In genomic region chr1:182614796-182615451, GRCh38 we compare ENCODE assay signal across 8 cellular contexts. TPM values are rescaled to one million over a fixed set of nuclear protein-coding genes. Genes with fewer than 3 reads are reported as not detected.
DNase-seq lines count a peak whose midpoint lies in the region; ATAC-seq, FAIRE-seq and TF ChIP-seq lines count a peak whose summit lies in the region.

No MANE protein-coding gene starts in this region.

- peak overlapping the region; percentile 57 for H3K4me3 Mint-ChIP-seq in activated CD8-positive, alpha-beta memory T cell treated with anti-CD3 and anti-CD28 coated beads, Interleukin-2, amount 10 ng/mL, durations not matched to agents 7 days and 5 days
- peak overlapping the region; percentile 74 for H3K4me3 Mint-ChIP-seq in stimulated activated effector memory CD8-positive, alpha-beta T cell treated with anti-CD3 and anti-CD28 coated beads, Interleukin-12 subunit alpha, Interleukin-12 subunit beta, amount 100 ng/mL, for 72 hours

- TF ChIP-seq POLR2A in endothelial cell of umbilical vein (IDR thresholded peaks at IDR 0.05; ENCODE audit: low read depth, low read length), result no peak

- H3K9me3 ChIP-seq in endothelial cell of umbilical vein (replicated peaks; ENCODE audit: control insufficient read depth, insufficient read depth, low read length) (no peaks in the 10 kb centered on the region), mesodermal cell (ENCODE audit: control insufficient read depth, low read length) (no peaks in the 10 kb centered on the region)

- H2AFZ ChIP-seq in endothelial cell of umbilical vein (ENCODE audit: low read depth, low read length), result peak overlapping the region; percentile 74

- H3K27me3 ChIP-seq in endothelial cell of umbilical vein (ENCODE audit: control insufficient read depth in 2 of 2, insufficient read depth in 2 of 2, low read length in 2 of 2), result peaks cover 56 to 63% of the 10 kb centered on the region in 2 experiments

- H3K27me3 Mint-ChIP-seq in activated CD8-positive, alpha-beta memory T cell treated with anti-CD3 and anti-CD28 coated beads, Interleukin-2, amount 10 ng/mL, durations not matched to agents 7 days and 5 days, result peaks cover 80% of the 10 kb centered on the region

- peaks cover 47% of the 10 kb centered on the region for H3K4me1 Mint-ChIP-seq in activated CD8-positive, alpha-beta memory T cell treated with anti-CD3 and anti-CD28 coated beads, Interleukin-2, amount 10 ng/mL, durations not matched to agents 7 days and 5 days
- peaks cover 69% of the 10 kb centered on the region for H3K4me1 Mint-ChIP-seq in stimulated activated effector memory CD8-positive, alpha-beta T cell treated with anti-CD3 and anti-CD28 coated beads, Interleukin-12 subunit alpha, Interleukin-12 subunit beta, amount 100 ng/mL, for 72 hours

- H3K4me3 ChIP-seq in endothelial cell of umbilical vein (replicated peaks in 1 of 3; ENCODE audit: insufficient read depth in 1 of 3, low read depth in 1 of 3, low read length in 3 of 3), result peak overlapping the region; percentile 38 to 46 (median 39)
- H3K4me3 ChIP-seq in mesodermal cell (ENCODE audit: extremely low read depth, insufficient read depth, low read length, poor library complexity, severe bottlenecking), result peak overlapping the region; percentile 39

- CTCF ChIA-PET in activated CD8-positive, alpha-beta memory T cell treated with anti-CD3 and anti-CD28 coated beads, Interleukin-2, amount 10 ng/mL, durations not matched to agents 7 days and 5 days (lab: Charles Lee), result interaction anchor here (1.0 to 10.1 kb wide), 8 partner anchors 9 to 530 kb away, joined by 3 to 148 read pairs (median 10); partner anchors contain the start of genes RGS16 and RNASEL
- CTCF ChIA-PET in endothelial cell of umbilical vein (lab: Charles Lee), result interaction anchor here (0.6 to 4.3 kb wide), 5 partner anchors 14 to 172 kb away, joined by 3 to 31 read pairs (median 18); no protein-coding TSS in a partner anchor

- H3K27ac ChIP-seq in endothelial cell of umbilical vein (ENCODE audit: insufficient read depth, low read depth, low read length) (no peak overlapping the region), mesodermal cell (ENCODE audit: low read depth, low read length, severe bottlenecking) (peak overlapping the region; percentile 96)

- POLR2A ChIA-PET in endothelial cell of umbilical vein (lab: Charles Lee), result interaction anchor here (0.7 to 1.5 kb wide), 2 partner anchors 25 to 223 kb away, joined by 3 to 4 read pairs; partner anchors contain the start of gene GLUL

- H3K4me2 ChIP-seq in endothelial cell of umbilical vein (ENCODE audit: insufficient read depth, low read length), result peak overlapping the region; percentile 84

- peak; percentile 54 for ATAC-seq in HG03025 (IDR thresholded peaks at IDR 0.05; ENCODE audit: low FRiP score, unreplicated experiment)
- peak; percentile 38 for ATAC-seq in activated CD8-positive, alpha-beta memory T cell treated with anti-CD3 and anti-CD28 coated beads, Interleukin-2, amount 10 ng/mL, durations not matched to agents 7 days and 5 days
- peak; percentile 50 for ATAC-seq in stimulated activated effector memory CD8-positive, alpha-beta T cell treated with anti-CD3 and anti-CD28 coated beads, Interleukin-12 subunit alpha, Interleukin-12 subunit beta, amount 100 ng/mL, for 72 hours

- H4K20me1 ChIP-seq in endothelial cell of umbilical vein (replicated peaks; ENCODE audit: control insufficient read depth, extremely low read depth, insufficient read depth, low read length), result no peaks in the 10 kb centered on the region

- peak; percentile 71 for FAIRE-seq in endothelial cell of umbilical vein (lab: Jason Lieb, UNC)

- no peaks in the 10 kb centered on the region for H3K36me3 ChIP-seq in endothelial cell of umbilical vein (ENCODE audit: control insufficient read depth in 2 of 2, extremely low read depth in 1 of 2, insufficient read depth in 2 of 2, low read length in 2 of 2)
- H3K36me3 ChIP-seq in mesodermal cell (ENCODE audit: control insufficient read depth, insufficient read depth, low read length), result no peaks in the 10 kb centered on the region

- no peak for TF ChIP-seq CTCF in endothelial cell of umbilical vein (IDR thresholded peaks at IDR 0.05; ENCODE audit: extremely low read depth in 1 of 2, insufficient read depth in 1 of 2, low read depth in 1 of 2, low read length in 2 of 2)

- peaks cover 11% of the 10 kb centered on the region for H3K4me1 ChIP-seq in endothelial cell of umbilical vein (ENCODE audit: control insufficient read depth, extremely low read depth, insufficient read depth, low read length)
- peaks cover 31% of the 10 kb centered on the region for H3K4me1 ChIP-seq in mesodermal cell (ENCODE audit: control insufficient read depth, insufficient read depth, low read length, poor library complexity, severe bottlenecking)

- peak overlapping the region; percentile 44 for H3K27ac Mint-ChIP-seq in activated CD8-positive, alpha-beta memory T cell treated with anti-CD3 and anti-CD28 coated beads, Interleukin-2, amount 10 ng/mL, durations not matched to agents 7 days and 5 days
- peak overlapping the region; percentile 90 for H3K27ac Mint-ChIP-seq in stimulated activated effector memory CD8-positive, alpha-beta T cell treated with anti-CD3 and anti-CD28 coated beads, Interleukin-12 subunit alpha, Interleukin-12 subunit beta, amount 100 ng/mL, for 72 hours

- dilution Hi-C loops in endothelial cell of umbilical vein (cut with MboI; ENCODE audit: extremely low pct_ligation_motif_present, low sequenced_read_pairs), result no loop called here

- intact Hi-C loops in endothelial cell of umbilical vein (cut with micrococcal nuclease), result loop anchor here (1.0 to 5.0 kb wide), 2 partner anchors 11 to 167 kb away; partner anchors contain the start of gene RGS16

- H3K9ac ChIP-seq in endothelial cell of umbilical vein (replicated peaks; ENCODE audit: extremely low read depth, insufficient read depth, low read length), result no peak overlapping the region

- no peaks in the 10 kb centered on the region for H3K9me3 Mint-ChIP-seq in activated CD8-positive, alpha-beta memory T cell treated with anti-CD3 and anti-CD28 coated beads, Interleukin-2, amount 10 ng/mL, durations not matched to agents 7 days and 5 days (ENCODE audit: low read depth)
- no peaks in the 10 kb centered on the region for H3K9me3 Mint-ChIP-seq in stimulated activated effector memory CD8-positive, alpha-beta T cell treated with anti-CD3 and anti-CD28 coated beads, Interleukin-12 subunit alpha, Interleukin-12 subunit beta, amount 100 ng/mL, for 72 hours

- WGBS in mesodermal cell (ENCODE audit: insufficient coverage in 2 of 2), 2 experiments, result 1% methylated on average over 44 to 50 of the region's 56 CpGs

- no TSS peak for BruUV-seq in endothelial cell of umbilical vein (replicated peaks; lab: Mats Ljungman, UMichigan)

- H3K9me1 ChIP-seq in endothelial cell of umbilical vein (replicated peaks; ENCODE audit: control insufficient read depth, extremely low read depth, insufficient read depth, low read length), result no peaks in the 10 kb centered on the region

- H3K36me3 Mint-ChIP-seq in activated CD8-positive, alpha-beta memory T cell treated with anti-CD3 and anti-CD28 coated beads, Interleukin-2, amount 10 ng/mL, durations not matched to agents 7 days and 5 days, result peaks cover 5% of the 10 kb centered on the region
- peaks cover 18% of the 10 kb centered on the region for H3K36me3 Mint-ChIP-seq in stimulated activated effector memory CD8-positive, alpha-beta T cell treated with anti-CD3 and anti-CD28 coated beads, Interleukin-12 subunit alpha, Interleukin-12 subunit beta, amount 100 ng/mL, for 72 hours

- no peaks in the 10 kb centered on the region for H3K79me2 ChIP-seq in endothelial cell of umbilical vein (ENCODE audit: control insufficient read depth, insufficient read depth, low read length)

- DNase-seq in NK-92 treated with Interleukin-12 subunit alpha and Interleukin-12 subunit beta, amount 100 ng/mL, for 24 hours (lab: John Stamatoyannopoulos, UW), result peak; percentile 72
- DNase-seq in NK-92 (lab: John Stamatoyannopoulos, UW; ENCODE audit: unreplicated experiment), result no peak
- DNase-seq in NCI-H774 (lab: John Stamatoyannopoulos, UW), result peak; percentile 85
- peak; percentile 65 for DNase-seq in activated CD8-positive, alpha-beta memory T cell treated with anti-CD3 and anti-CD28 coated beads, Interleukin-2, amount 10 ng/mL, durations not matched to agents 7 days and 5 days
- peak; percentile 55 for DNase-seq in endothelial cell of umbilical vein (ENCODE audit: low read depth, low spot score)
- DNase-seq in stimulated activated effector memory CD8-positive, alpha-beta T cell treated with anti-CD3 and anti-CD28 coated beads, Interleukin-12 subunit alpha, Interleukin-12 subunit beta, amount 100 ng/mL, for 72 hours (ENCODE audit: low spot score in 2 of 2), result peak; percentile 42 to 80

TF ChIP-seq in endothelial cell of umbilical vein, 7 proteins besides CTCF, POLR2A, EP300 and RAD21 (continues in another document):
- no peak for TF ChIP-seq GATA2 (IDR thresholded peaks at IDR 0.05; ENCODE audit: insufficient read depth, insufficient read length, low read depth, low read length)

RNA-seq across cellular contexts. Expression of gene RGS16, which starts 10.7 kb away (rescaled TPM):
- total RNA-seq in activated CD8-positive, alpha-beta memory T cell treated with anti-CD3 and anti-CD28 coated beads, Interleukin-2, amount 10 ng/mL, durations not matched to agents 7 days and 5 days, result 10 to 100 TPM in 1 of 2 experiments, 1 to 10 TPM in 1; 1.8 to 39.9 TPM
- not detected in 2 replicates for total RNA-seq in endothelial cell of umbilical vein
- not detected in 2 replicates for polyA plus RNA-seq in endothelial cell of umbilical vein
- polyA plus RNA-seq in endothelial cell of umbilical vein (2011; cell fraction: cytosol; rRNA removed), result not detected in 2 replicates
- not detected in 2 replicates for polyA plus RNA-seq in endothelial cell of umbilical vein (2011; cell fraction: nucleus; rRNA removed)
- not detected in 2 replicates for polyA plus RNA-seq in endothelial cell of umbilical vein (2012)
- polyA minus RNA-seq in endothelial cell of umbilical vein, result not detected in 2 replicates
- 8.4 TPM for polyA minus RNA-seq in endothelial cell of umbilical vein (2011; cell fraction: cytosol; rRNA and poly(A)+ RNA removed)
- polyA minus RNA-seq in endothelial cell of umbilical vein (2011; cell fraction: nucleus; rRNA and poly(A)+ RNA removed), result not detected in 2 replicates
- 7.3 TPM for polyA plus RNA-seq in mesodermal cell (2013, experiment 1 of 2)
- 6.6 TPM for polyA plus RNA-seq in mesodermal cell (2013, experiment 2 of 2)

RNA-seq across cellular contexts. Expression of gene RNASEL, which starts 25.9 kb away (rescaled TPM):
- total RNA-seq in activated CD8-positive, alpha-beta memory T cell treated with anti-CD3 and anti-CD28 coated beads, Interleukin-2, amount 10 ng/mL, durations not matched to agents 7 days and 5 days, result 10 to 100 TPM in 1 of 2 experiments, 1 to 10 TPM in 1; 6.5 to 10.0 TPM
- 1.3 and 1.9 TPM in 2 replicates for total RNA-seq in endothelial cell of umbilical vein
- 0.38 and 0.59 TPM in 2 replicates for polyA plus RNA-seq in endothelial cell of umbilical vein
- 0.57 and 0.62 TPM in 2 replicates for polyA plus RNA-seq in endothelial cell of umbilical vein (2011; cell fraction: cytosol; rRNA removed)
- polyA plus RNA-seq in endothelial cell of umbilical vein (2011; cell fraction: nucleus; rRNA removed), result 1.6 and 1.8 TPM in 2 replicates
- 0.86 and 1.1 TPM in 2 replicates for polyA plus RNA-seq in endothelial cell of umbilical vein (2012)
- 1.2 and 1.3 TPM in 2 replicates for polyA minus RNA-seq in endothelial cell of umbilical vein
- 1.1 TPM for polyA minus RNA-seq in endothelial cell of umbilical vein (2011; cell fraction: cytosol; rRNA and poly(A)+ RNA removed)
- 0.67 and 0.87 TPM in 2 replicates for polyA minus RNA-seq in endothelial cell of umbilical vein (2011; cell fraction: nucleus; rRNA and poly(A)+ RNA removed)
- polyA plus RNA-seq in mesodermal cell (2013, experiment 1 of 2), result 2.1 TPM
- polyA plus RNA-seq in mesodermal cell (2013, experiment 2 of 2), result 2.5 TPM
